ENCODE assay signal across 1 cellular context in the genomic region with DNA sequence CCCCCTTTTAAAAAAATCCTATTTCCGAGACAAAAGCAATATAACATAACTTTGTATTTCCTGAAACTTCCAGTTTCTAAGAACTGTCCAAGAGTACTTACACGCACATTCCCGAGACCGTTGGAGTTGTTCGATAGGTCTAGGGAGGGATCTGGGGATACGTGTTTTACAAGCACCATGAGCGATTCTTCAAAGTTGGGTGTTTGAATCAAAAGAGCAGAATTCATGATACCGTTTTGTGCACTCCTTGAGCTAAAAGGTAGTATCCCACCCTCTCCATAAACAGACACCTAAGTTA.
TF ChIP-seq lines count a peak whose summit lies in the region.

No MANE protein-coding gene starts in this region.

TF ChIP-seq in HepG2, 621 proteins besides CTCF, POLR2A, EP300 and RAD21 (continued from another document):
- no peak for TF ChIP-seq ZNF407 (CRISPR knock-in tag; IDR thresholded peaks at IDR 0.05; ENCODE audit: not compliant biosample characterization)
- no peak for TF ChIP-seq ZHX2 (IDR thresholded peaks at IDR 0.05; ENCODE audit: low read depth)
- TF ChIP-seq ZHX2 (CRISPR knock-in tag; IDR thresholded peaks at IDR 0.05; ENCODE audit: borderline replicate concordance): 0 out of 2 replicates have a peak, but pooled peaks have one; percentile 18
- 0 out of 2 replicates have a peak, but pooled peaks have one; percentile 10 for TF ChIP-seq FOXJ3 (CRISPR knock-in tag; IDR thresholded peaks at IDR 0.05; ENCODE audit: borderline replicate concordance)
- TF ChIP-seq GABPB1 (CRISPR knock-in tag; IDR thresholded peaks at IDR 0.05): no peak
- TF ChIP-seq ZNF264 (CRISPR knock-in tag; IDR thresholded peaks at IDR 0.05): 0 out of 2 replicates have a peak, but pooled peaks have one; percentile 5
- no peak for TF ChIP-seq ZNF20 (CRISPR knock-in tag; IDR thresholded peaks at IDR 0.05)
